ENCODE assay signal across 29 cellular contexts in the genomic region with DNA sequence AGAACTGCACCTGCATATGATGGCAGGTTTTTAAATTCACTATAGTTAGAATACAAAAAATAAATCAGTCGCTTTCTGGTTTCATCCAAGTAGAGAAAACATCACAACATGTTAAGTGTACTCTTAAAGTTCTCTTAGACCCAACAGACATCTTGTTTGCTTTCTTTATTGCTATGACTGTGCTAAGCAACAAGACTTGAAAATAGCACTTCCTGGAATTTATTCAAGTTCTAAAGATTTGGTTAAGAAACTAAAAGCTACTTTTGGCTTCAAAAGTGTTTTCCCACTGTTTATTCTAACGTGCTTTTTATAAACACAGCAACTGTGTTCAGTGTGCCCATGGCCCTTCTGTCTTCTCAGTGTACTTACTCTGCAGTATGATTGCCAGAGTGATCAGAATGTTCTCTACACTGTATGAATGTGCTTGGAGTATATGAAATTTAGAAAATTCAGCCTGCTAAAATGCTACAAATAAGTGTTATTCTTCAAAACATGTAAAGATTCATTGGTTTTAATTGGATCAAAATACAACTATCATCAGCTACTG.
DNase-seq lines count a peak whose midpoint lies in the region; ATAC-seq and TF ChIP-seq lines count a peak whose summit lies in the region.
"Had no signal": no experiment of that assay in that cellular context is flagged by ENCODE, and none has a peak within 500 bp of the region (broad histone marks: within the 10 kb centered on the region; RNA-seq: fewer than 3 reads in every experiment).

No MANE protein-coding gene starts in this region.

- no peaks in the 10 kb centered on the region for H3K27me3 ChIP-seq in left lung
- no peaks in the 10 kb centered on the region for H3K27me3 ChIP-seq in trophoblast cell (ENCODE audit: insufficient read depth, low read length)
- H3K27me3 ChIP-seq in transverse colon = no peaks in the 10 kb centered on the region
- H3K27me3 ChIP-seq: adrenal gland, esophagus squamous epithelium, gastroesophageal sphincter, ovary, right atrium auricular region had no signal

- no peak overlapping the region for H3K23ac ChIP-seq in trophoblast cell (ENCODE audit: low read length)

- DNase-seq in M059J (ENCODE audit: low read depth) (peak; percentile 35), left lung (no peak), SKM-1 (lab: John Stamatoyannopoulos, UW; ENCODE audit: unreplicated experiment) (no peak), trophoblast cell (no peak), transverse colon (no peak)
- DNase-seq: activated CD4-positive, alpha-beta T cell treated with anti-CD3 and anti-CD28 coated beads, Interleukin-2, amount 50 U/mL, for 4 hours; activated naive CD4-positive, alpha-beta T cell; adrenal gland; AML-193; CD4-positive, alpha-beta T cell; esophagus squamous epithelium; GM23248; left cardiac atrium; mammary epithelial cell; NCI-H1417; NCI-H2029 treated with DMSO at 0.1 percent for 48 hours; NCI-H524 treated with DMSO at 0.1 percent for 48 hours; nephron progenitor cell; OCI-M1; ovary; small intestine; stimulated activated naive CD4-positive, alpha-beta T cell had no signal

- no peak overlapping the region for H4K8ac ChIP-seq in trophoblast cell (ENCODE audit: low read depth, low read length)

- peaks cover 0 to 33% of the 10 kb centered on the region in 2 donors for H3K36me3 ChIP-seq in left lung
- no peaks in the 10 kb centered on the region for H3K36me3 ChIP-seq in trophoblast cell (ENCODE audit: control insufficient read depth in 1 of 2, insufficient read depth in 2 of 2, low read length in 2 of 2)
- no peaks in the 10 kb centered on the region for H3K36me3 ChIP-seq in transverse colon
- H3K36me3 ChIP-seq: adrenal gland, ovary had no signal

- no peak overlapping the region for H3K4me2 ChIP-seq in trophoblast cell (ENCODE audit: low read length)
- H3K4me2 ChIP-seq: A549 had no signal

- TF ChIP-seq CTCF in left lung (IDR thresholded peaks at IDR 0.05) = no peak
- TF ChIP-seq CTCF in transverse colon (IDR thresholded peaks at IDR 0.05) = no peak

- no peak overlapping the region for H2AFZ ChIP-seq in trophoblast cell (ENCODE audit: insufficient read depth, low read length, poor library complexity)
- H2AFZ ChIP-seq: GM23248 had no signal

- ATAC-seq in GM18870 (IDR thresholded peaks at IDR 0.05; ENCODE audit: unreplicated experiment) = peak; percentile 51
- ATAC-seq in HG02852 (IDR thresholded peaks at IDR 0.05; ENCODE audit: unreplicated experiment) = peak; percentile 78
- peak; percentile 62 for ATAC-seq in left lung
- no peak for ATAC-seq in GM18498 (IDR thresholded peaks at IDR 0.05; ENCODE audit: unreplicated experiment)
- ATAC-seq: A549; activated CD4-positive, CD25-positive, alpha-beta regulatory T cell treated with anti-CD3 and anti-CD28 coated beads, Interleukin-2, amount 50 U/mL, for 24 hours; gastroesophageal sphincter; left cardiac atrium had no signal

- no peak overlapping the region for H3K14ac ChIP-seq in trophoblast cell (ENCODE audit: low read length)

- no peak overlapping the region for H2AK5ac ChIP-seq in trophoblast cell (ENCODE audit: low read length)

- intact Hi-C loops in left lung (cut with DNase I) = no loop called here
- intact Hi-C loops in transverse colon (cut with DNase I; ENCODE audit: low total_unique reads) = no loop called here

- no peak overlapping the region for H2BK120ac ChIP-seq in trophoblast cell (ENCODE audit: insufficient read depth, low read length, poor library complexity)

- H2BK12ac ChIP-seq in trophoblast cell (ENCODE audit: low read length) = no peak overlapping the region

- no peak overlapping the region for H4K12ac ChIP-seq in trophoblast cell (ENCODE audit: low read depth, low read length)

- in situ Hi-C loops in transverse colon (cut with MboI; ENCODE audit: low pct_ligation_motif_present in 1 of 4, low pct_unique_long_range_greater_than_20kb in 1 of 4, low sequenced_read_pairs in 3 of 4) = no loop called here

- H3K27ac ChIP-seq in left lung (peak overlapping the region in 1 of 2 donors; percentile 5), trophoblast cell (ENCODE audit: low read depth, low read length) (no peak overlapping the region), transverse colon (no peak overlapping the region)
- H3K27ac ChIP-seq: A549, adrenal gland, esophagus squamous epithelium, gastroesophageal sphincter, GM23248, ovary, right atrium auricular region had no signal

- no peak for TF ChIP-seq EP300 in transverse colon (IDR thresholded peaks at IDR 0.05; ENCODE audit: low read depth)

- H3K9ac ChIP-seq in trophoblast cell (ENCODE audit: low read length) = no peak overlapping the region
- H3K9ac ChIP-seq: GM23248 had no signal

- no peaks in the 10 kb centered on the region for H3K9me3 ChIP-seq in left lung
- H3K9me3 ChIP-seq in trophoblast cell (ENCODE audit: insufficient read depth, low read depth, low read length) = no peaks in the 10 kb centered on the region
- H3K9me3 ChIP-seq in transverse colon = no peaks in the 10 kb centered on the region
- H3K9me3 ChIP-seq: adrenal gland, esophagus squamous epithelium, gastroesophageal sphincter, ovary had no signal

- H3K18ac ChIP-seq in trophoblast cell (ENCODE audit: low read length) = no peak overlapping the region

- H3K4ac ChIP-seq in trophoblast cell (ENCODE audit: low read depth, low read length) = no peak overlapping the region

- H3K4me1 ChIP-seq in left lung = no peaks in the 10 kb centered on the region
- H3K4me1 ChIP-seq in trophoblast cell (ENCODE audit: control insufficient read depth in 1 of 2, insufficient read depth in 2 of 2, low read length in 2 of 2) = no peaks in the 10 kb centered on the region
- no peaks in the 10 kb centered on the region for H3K4me1 ChIP-seq in transverse colon
- H3K4me1 ChIP-seq: A549, adrenal gland, esophagus squamous epithelium, right atrium auricular region had no signal

- H3K4me3 ChIP-seq in left lung (no peak overlapping the region), trophoblast cell (ENCODE audit: low read depth, low read length) (no peak overlapping the region), transverse colon (no peak overlapping the region)
- H3K4me3 ChIP-seq: A549, adrenal gland, esophagus squamous epithelium, gastroesophageal sphincter, GM23248, ovary, right atrium auricular region had no signal

- WGBS in trophoblast cell (ENCODE audit: extremely low coverage, insufficient coverage, insufficient read length) = no CpG with 5 or more reads among the region's 2 CpGs
- WGBS in transverse colon (ENCODE audit: low coverage in 1 of 2), 2 donors = 53 to 56% methylated on average over 2 of the region's 2 CpGs

- no peak overlapping the region for H4K91ac ChIP-seq in trophoblast cell (ENCODE audit: low read depth, low read length)

- no peaks in the 10 kb centered on the region for H3K79me2 ChIP-seq in trophoblast cell (ENCODE audit: control insufficient read depth, insufficient read depth, low read length, poor library complexity)

- no peak overlapping the region for H2BK5ac ChIP-seq in trophoblast cell (ENCODE audit: low read depth, low read length, poor library complexity)

- no peak for TF ChIP-seq POLR2A in transverse colon (IDR thresholded peaks at IDR 0.05)

- H3K79me1 ChIP-seq in trophoblast cell (ENCODE audit: low read length) = no peaks in the 10 kb centered on the region
